In genomic region chr1:227903614-227904501, GRCh38 we compare ENCODE assay signal across 19 cellular contexts. TPM values are rescaled to one million over a fixed set of nuclear protein-coding genes. Genes with fewer than 3 reads are reported as not detected.
"Had no signal": no experiment of that assay in that cellular context is flagged by ENCODE, and none has a peak within 500 bp of the region (broad histone marks: within the 10 kb centered on the region; RNA-seq: fewer than 3 reads in every experiment).

No MANE protein-coding gene starts in this region.

- H3K4me3 Mint-ChIP-seq: activated B cell treated with CpG ODN at 0.5 μM for 24 hours; activated naive CD4-positive, alpha-beta T cell treated with anti-CD3 and anti-CD28 coated beads for 36 hours; activated naive CD8-positive, alpha-beta T cell treated with anti-CD3 and anti-CD28 coated beads, Interleukin-2, amount 50 U/mL, for 24 hours; effector memory CD8-positive, alpha-beta T cell; memory B cell; naive thymus-derived CD8-positive, alpha-beta T cell had no signal

- H3K9me3 Mint-ChIP-seq: activated B cell treated with CpG ODN at 0.5 μM for 24 hours; activated naive CD4-positive, alpha-beta T cell treated with anti-CD3 and anti-CD28 coated beads for 36 hours; activated naive CD8-positive, alpha-beta T cell treated with anti-CD3 and anti-CD28 coated beads, Interleukin-2, amount 50 U/mL, for 24 hours; activated T-helper 2 cell treated with anti-CD3 and anti-CD28 coated beads, Interferon-gamma antibody, Interleukin-2, Interleukin-4, amounts not matched to agents 10 μg/mL and 5 μg/mL and 100 μg/mL, durations not matched to agents 14 hours and 24 hours and 36 hours; effector memory CD8-positive, alpha-beta T cell; memory B cell; naive thymus-derived CD8-positive, alpha-beta T cell had no signal

- ATAC-seq: activated naive CD8-positive, alpha-beta T cell treated with anti-CD3 and anti-CD28 coated beads, Interleukin-2, amount 50 U/mL, for 24 hours; effector memory CD8-positive, alpha-beta T cell; naive thymus-derived CD8-positive, alpha-beta T cell; right lobe of liver had no signal

- H3K27ac Mint-ChIP-seq: activated B cell treated with CpG ODN at 0.5 μM for 24 hours; activated naive CD4-positive, alpha-beta T cell treated with anti-CD3 and anti-CD28 coated beads for 36 hours; activated naive CD8-positive, alpha-beta T cell treated with anti-CD3 and anti-CD28 coated beads, Interleukin-2, amount 50 U/mL, for 24 hours; activated T-helper 2 cell treated with anti-CD3 and anti-CD28 coated beads, Interferon-gamma antibody, Interleukin-2, Interleukin-4, amounts not matched to agents 10 μg/mL and 5 μg/mL and 100 μg/mL, durations not matched to agents 14 hours and 24 hours and 36 hours; memory B cell; naive thymus-derived CD8-positive, alpha-beta T cell; progenitor cell of endocrine pancreas had no signal

- H3K4me3 ChIP-seq: breast epithelium, right lobe of liver, tibial artery, vagina had no signal

- H3K4me1 Mint-ChIP-seq: activated B cell treated with CpG ODN at 0.5 μM for 24 hours; activated naive CD8-positive, alpha-beta T cell treated with anti-CD3 and anti-CD28 coated beads, Interleukin-2, amount 50 U/mL, for 24 hours had no signal

- H3K27ac ChIP-seq: breast epithelium, neutrophil, right lobe of liver, tibial artery, vagina had no signal

- H3K27me3 Mint-ChIP-seq: activated naive CD8-positive, alpha-beta T cell treated with anti-CD3 and anti-CD28 coated beads, Interleukin-2, amount 50 U/mL, for 24 hours had no signal

- DNase-seq: activated B cell treated with CpG ODN at 0.5 μM for 24 hours; activated CD4-positive, alpha-beta T cell treated with anti-CD3 and anti-CD28 coated beads, Interleukin-2, amount 50 U/mL, for 1 hour; activated CD8-positive, alpha-beta memory T cell treated with anti-CD3 and anti-CD28 coated beads for 24 hours; activated naive CD4-positive, alpha-beta T cell treated with anti-CD3 and anti-CD28 coated beads for 36 hours; activated naive CD8-positive, alpha-beta T cell treated with anti-CD3 and anti-CD28 coated beads, Interleukin-2, amount 50 U/mL, for 24 hours; dermis blood vessel endothelial cell; effector memory CD8-positive, alpha-beta T cell; foreskin melanocyte; right lobe of liver; stimulated activated CD4-positive, alpha-beta T cell treated with anti-CD3 and anti-CD28 coated beads, Interleukin-2, amount 100 ng/mL, for 24 hours; T-helper 2 cell; tibial artery had no signal

- H3K36me3 Mint-ChIP-seq: memory B cell; naive thymus-derived CD8-positive, alpha-beta T cell had no signal

- H3K27me3 ChIP-seq: breast epithelium, neutrophil, right lobe of liver, vagina had no signal

- H3K4me1 ChIP-seq: breast epithelium, right lobe of liver, tibial artery, vagina had no signal

- H3K36me3 ChIP-seq: breast epithelium, neutrophil, right lobe of liver, tibial artery, vagina had no signal

- H3K9me3 ChIP-seq: breast epithelium, neutrophil, right lobe of liver, tibial artery, vagina had no signal

RNA-seq across cellular contexts. Expression of gene WNT9A, which starts 43.9 kb away (rescaled TPM):
- total RNA-seq: activated B cell treated with CpG ODN at 0.5 μM for 24 hours; activated naive CD4-positive, alpha-beta T cell treated with anti-CD3 and anti-CD28 coated beads for 36 hours; naive thymus-derived CD8-positive, alpha-beta T cell had no signal
- polyA plus RNA-seq: naive thymus-derived CD8-positive, alpha-beta T cell had no signal
